20 cellular contexts compared by ENCODE assay signal in the genomic region with DNA sequence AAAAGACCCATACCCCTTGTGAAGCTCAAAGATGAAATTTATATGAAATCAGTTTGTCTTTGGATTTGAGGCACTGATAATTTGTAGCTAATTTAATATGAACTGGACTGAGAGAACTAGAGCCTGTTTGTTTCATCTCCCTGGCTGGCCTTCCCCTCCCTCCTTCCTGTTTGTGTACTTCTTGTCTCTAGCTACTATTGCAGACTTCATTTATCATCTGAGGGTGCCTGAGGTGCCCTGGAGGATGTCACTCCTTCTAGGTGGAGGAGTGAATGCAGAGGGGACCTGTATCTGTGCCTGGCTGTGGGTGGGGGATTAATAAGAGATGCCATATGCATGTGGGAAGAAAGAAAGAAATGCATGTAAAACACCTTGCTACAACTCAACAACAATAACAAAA. TPM values are rescaled to one million over a fixed set of nuclear protein-coding genes. Genes with fewer than 3 reads are reported as not detected.
A peak's percentile ranks its signal among the peaks of the same experiment; 100 is the strongest.
DNase-seq lines count a peak whose midpoint lies in the region; ATAC-seq lines count a peak whose summit lies in the region.
"Had no signal": no experiment of that assay in that cellular context is flagged by ENCODE, and none has a peak within 500 bp of the region (broad histone marks: within the 10 kb centered on the region; RNA-seq: fewer than 3 reads in every experiment).

No MANE protein-coding gene starts in this region.

- no peaks in the 10 kb centered on the region for H3K79me2 ChIP-seq in Karpas-422 (ENCODE audit: low read length)

- H3K4me2 ChIP-seq in Karpas-422 (ENCODE audit: low read depth, low read length, poor library complexity, severe bottlenecking), result no peak overlapping the region

- intact Hi-C loops in posterior vena cava (cut with DNase I), result loop anchor here in 1 of 2 donors (5.0 kb wide), 1 partner anchor 1152 kb away; no protein-coding TSS in a partner anchor

- H3K27ac Mint-ChIP-seq in activated naive CD4-positive, alpha-beta T cell treated with anti-CD3 and anti-CD28 coated beads, Interleukin-2, amount 10 ng/mL, durations not matched to agents 7 days and 5 days, result peak overlapping the region; percentile 17
- peak overlapping the region; percentile 50 for H3K27ac Mint-ChIP-seq in activated naive CD8-positive, alpha-beta T cell treated with anti-CD3 and anti-CD28 coated beads, Interleukin-2, amount 10 ng/mL, durations not matched to agents 7 days and 5 days
- H3K27ac Mint-ChIP-seq in natural killer cell treated with Interleukin-12 subunit alpha and Interleukin-12 subunit beta and Interleukin-15 and Interleukin-18, amount 100 ng/mL, for 72 hours, result no peak overlapping the region
- H3K27ac Mint-ChIP-seq: HFFc6 had no signal

- H3K4me1 Mint-ChIP-seq in activated naive CD4-positive, alpha-beta T cell treated with anti-CD3 and anti-CD28 coated beads, Interleukin-2, amount 10 ng/mL, durations not matched to agents 7 days and 5 days, result peaks cover 21% of the 10 kb centered on the region
- H3K4me1 Mint-ChIP-seq in activated naive CD8-positive, alpha-beta T cell treated with anti-CD3 and anti-CD28 coated beads, Interleukin-2, amount 10 ng/mL, durations not matched to agents 7 days and 5 days, result peaks cover 18% of the 10 kb centered on the region
- H3K4me1 Mint-ChIP-seq in natural killer cell treated with Interleukin-12 subunit alpha and Interleukin-12 subunit beta and Interleukin-15 and Interleukin-18, amount 100 ng/mL, for 72 hours (ENCODE audit: low read depth in 2 of 2), result no peaks in the 10 kb centered on the region

- no peaks in the 10 kb centered on the region for H3K9me2 ChIP-seq in Karpas-422 (replicated peaks; ENCODE audit: insufficient read depth, low read length)

- H3K9me3 Mint-ChIP-seq in activated naive CD4-positive, alpha-beta T cell treated with anti-CD3 and anti-CD28 coated beads, Interleukin-2, amount 10 ng/mL, durations not matched to agents 7 days and 5 days, result no peaks in the 10 kb centered on the region
- no peaks in the 10 kb centered on the region for H3K9me3 Mint-ChIP-seq in activated naive CD8-positive, alpha-beta T cell treated with anti-CD3 and anti-CD28 coated beads, Interleukin-2, amount 10 ng/mL, durations not matched to agents 7 days and 5 days
- no peaks in the 10 kb centered on the region for H3K9me3 Mint-ChIP-seq in natural killer cell treated with Interleukin-12 subunit alpha and Interleukin-12 subunit beta and Interleukin-15 and Interleukin-18, amount 100 ng/mL, for 72 hours
- H3K9me3 Mint-ChIP-seq: HFFc6 had no signal

- H3K9ac ChIP-seq in Karpas-422 (ENCODE audit: low read length), result no peak overlapping the region

- no peaks in the 10 kb centered on the region for H3K9me3 ChIP-seq in Karpas-422 (ENCODE audit: low read length)
- H3K9me3 ChIP-seq: Caco-2 had no signal

- no peaks in the 10 kb centered on the region for H3K27me3 Mint-ChIP-seq in activated naive CD4-positive, alpha-beta T cell treated with anti-CD3 and anti-CD28 coated beads, Interleukin-2, amount 10 ng/mL, durations not matched to agents 7 days and 5 days
- no peaks in the 10 kb centered on the region for H3K27me3 Mint-ChIP-seq in activated naive CD8-positive, alpha-beta T cell treated with anti-CD3 and anti-CD28 coated beads, Interleukin-2, amount 10 ng/mL, durations not matched to agents 7 days and 5 days
- H3K27me3 Mint-ChIP-seq in natural killer cell treated with Interleukin-12 subunit alpha and Interleukin-12 subunit beta and Interleukin-15 and Interleukin-18, amount 100 ng/mL, for 72 hours, result peaks cover 8 to 34% of the 10 kb centered on the region in 2 donors

- CTCF ChIA-PET in activated naive CD4-positive, alpha-beta T cell treated with anti-CD3 and anti-CD28 coated beads, Interleukin-2, amount 10 ng/mL, durations not matched to agents 7 days and 5 days (lab: Charles Lee), result interaction anchor here (0.9 to 1.8 kb wide), 5 partner anchors 10 to 110 kb away, joined by 3 to 5 read pairs (median 3); no protein-coding TSS in a partner anchor

- H3K4me1 ChIP-seq in Karpas-422 (ENCODE audit: low read length), result no peaks in the 10 kb centered on the region
- H3K4me1 ChIP-seq: Caco-2 had no signal

- H2AFZ ChIP-seq in Karpas-422 (ENCODE audit: low read length), result no peak overlapping the region

- POLR2A ChIA-PET in activated naive CD8-positive, alpha-beta T cell treated with anti-CD3 and anti-CD28 coated beads, Interleukin-2, amount 10 ng/mL, durations not matched to agents 7 days and 5 days (lab: Charles Lee), result interaction anchor here (0.8 to 1.4 kb wide), 2 partner anchors 10 to 19 kb away, joined by 5 to 6 read pairs; no protein-coding TSS in a partner anchor

- ATAC-seq in activated naive CD8-positive, alpha-beta T cell treated with anti-CD3 and anti-CD28 coated beads, Interleukin-2, amount 10 ng/mL, durations not matched to agents 7 days and 5 days (ENCODE audit: low read depth), result peak; percentile 54
- ATAC-seq in natural killer cell treated with Interleukin-12 subunit alpha and Interleukin-12 subunit beta and Interleukin-15 and Interleukin-18, amount 100 ng/mL, for 72 hours, result no peak
- ATAC-seq: HepG2, PC-3 had no signal

- no peaks in the 10 kb centered on the region for H3K36me3 ChIP-seq in Karpas-422 (ENCODE audit: insufficient read depth, low read length)

- peaks cover 3% of the 10 kb centered on the region for H3K36me3 Mint-ChIP-seq in activated naive CD4-positive, alpha-beta T cell treated with anti-CD3 and anti-CD28 coated beads, Interleukin-2, amount 10 ng/mL, durations not matched to agents 7 days and 5 days
- peaks cover 5% of the 10 kb centered on the region for H3K36me3 Mint-ChIP-seq in activated naive CD8-positive, alpha-beta T cell treated with anti-CD3 and anti-CD28 coated beads, Interleukin-2, amount 10 ng/mL, durations not matched to agents 7 days and 5 days
- no peaks in the 10 kb centered on the region for H3K36me3 Mint-ChIP-seq in natural killer cell treated with Interleukin-12 subunit alpha and Interleukin-12 subunit beta and Interleukin-15 and Interleukin-18, amount 100 ng/mL, for 72 hours

- no peak overlapping the region for H3K4me3 ChIP-seq in Karpas-422 (ENCODE audit: low read length)

- DNase-seq in activated naive CD4-positive, alpha-beta T cell treated with anti-CD3 and anti-CD28 coated beads, Interleukin-2, amount 10 ng/mL, durations not matched to agents 7 days and 5 days, result no peak
- DNase-seq in activated naive CD4-positive, alpha-beta T cell treated with Interleukin-2 at 50 U/mL for 16 hours, result no peak
- peak; percentile 34 for DNase-seq in Karpas-422
- DNase-seq in activated naive CD8-positive, alpha-beta T cell treated with anti-CD3 and anti-CD28 coated beads, Interleukin-2, amount 10 ng/mL, durations not matched to agents 7 days and 5 days, result no peak
- no peak for DNase-seq in NCI-H446 treated with DMSO at 0.1 percent for 48 hours (lab: John Stamatoyannopoulos, UW)
- no peak for DNase-seq in natural killer cell treated with Interleukin-12 subunit alpha and Interleukin-12 subunit beta and Interleukin-15 and Interleukin-18, amount 100 ng/mL, for 72 hours (ENCODE audit: low spot score)
- DNase-seq in posterior vena cava (ENCODE audit: low spot score), result no peak
- DNase-seq: C1 segment of cervical spinal cord, Caco-2, GDM1, H7, HFFc6, KBM-7, NCI-H1694 treated with DMSO at 0.1 percent for 48 hours, NCI-H2107, NCI-H524, PC-3, RPMI8226, SIG-M5 had no signal

- H4K20me1 ChIP-seq in Karpas-422 (ENCODE audit: insufficient read depth, low read depth, low read length), result no peaks in the 10 kb centered on the region

- H3K27ac ChIP-seq in Karpas-422 (ENCODE audit: low read length), result no peak overlapping the region

- H3K27me3 ChIP-seq in Karpas-422 (ENCODE audit: low read length), result no peaks in the 10 kb centered on the region

- no peak overlapping the region for H3K4me3 Mint-ChIP-seq in activated naive CD4-positive, alpha-beta T cell treated with anti-CD3 and anti-CD28 coated beads, Interleukin-2, amount 10 ng/mL, durations not matched to agents 7 days and 5 days
- H3K4me3 Mint-ChIP-seq in activated naive CD8-positive, alpha-beta T cell treated with anti-CD3 and anti-CD28 coated beads, Interleukin-2, amount 10 ng/mL, durations not matched to agents 7 days and 5 days, result peak overlapping the region; percentile 0
- H3K4me3 Mint-ChIP-seq in natural killer cell treated with Interleukin-12 subunit alpha and Interleukin-12 subunit beta and Interleukin-15 and Interleukin-18, amount 100 ng/mL, for 72 hours, result no peak overlapping the region
- H3K4me3 Mint-ChIP-seq: HFFc6 had no signal

RNA-seq across cellular contexts. Expression of gene GNPDA1, which starts 22.2 kb away (rescaled TPM):
- total RNA-seq in Karpas-422 (2014; rRNA removed; shearing (Covaris generic); ENCODE audit: low replicate concordance), result 45.0 and 50.5 TPM in 2 replicates
- total RNA-seq in activated naive CD8-positive, alpha-beta T cell treated with anti-CD3 and anti-CD28 coated beads, Interleukin-2, amount 10 ng/mL, durations not matched to agents 7 days and 5 days, result 10 to 100 TPM; 38.2 to 40.5 TPM
- total RNA-seq in natural killer cell treated with Interleukin-12 subunit alpha and Interleukin-12 subunit beta and Interleukin-15 and Interleukin-18, amount 100 ng/mL, for 72 hours, result 1 to 10 TPM; 9.0 to 9.6 TPM
- total RNA-seq in posterior vena cava, result 10 to 100 TPM; 21.8 to 35.5 TPM

Comparison
In these comparisons a context has a peak if more than half of its experiments do, and no peak if none do; other contexts are left out.
1. H3K27ac Mint-ChIP-seq: peak in activated naive CD4-positive, alpha-beta T cell treated with anti-CD3 and anti-CD28 coated beads, Interleukin-2, amount 10 ng/mL, durations not matched to agents 7 days and 5 days (single experiment) and activated naive CD8-positive, alpha-beta T cell treated with anti-CD3 and anti-CD28 coated beads, Interleukin-2, amount 10 ng/mL, durations not matched to agents 7 days and 5 days (single experiment); none in natural killer cell treated with Interleukin-12 subunit alpha and Interleukin-12 subunit beta and Interleukin-15 and Interleukin-18, amount 100 ng/mL, for 72 hours (0 of 2).